Comparison of ENCODE assay signal across 1 cellular context in the genomic region with DNA sequence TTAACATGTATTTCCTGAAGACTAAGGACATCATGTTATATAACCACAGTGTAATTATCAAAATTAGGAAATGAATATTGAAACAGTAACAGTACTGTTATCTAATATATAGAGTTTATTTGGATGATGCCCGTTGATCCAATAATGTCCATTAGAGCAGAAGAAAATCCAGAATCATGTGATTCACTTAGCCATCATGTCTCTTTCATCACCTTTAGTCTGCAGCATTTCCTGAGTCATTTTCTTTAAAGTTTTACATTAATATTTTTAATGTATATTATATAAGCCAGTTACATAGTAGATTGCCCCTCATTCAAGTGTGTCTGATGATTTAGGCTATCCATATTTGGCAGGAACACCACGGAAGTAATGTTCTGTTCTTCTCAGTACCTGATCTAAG.
TF ChIP-seq lines count a peak whose summit lies in the region.

No MANE protein-coding gene starts in this region.

TF ChIP-seq in K562, 482 proteins besides CTCF, POLR2A, EP300 and RAD21:
- TF ChIP-seq, protein P1, sequence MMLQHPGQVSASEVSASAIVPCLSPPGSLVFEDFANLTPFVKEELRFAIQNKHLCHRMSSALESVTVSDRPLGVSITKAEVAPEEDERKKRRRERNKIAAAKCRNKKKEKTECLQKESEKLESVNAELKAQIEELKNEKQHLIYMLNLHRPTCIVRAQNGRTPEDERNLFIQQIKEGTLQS (IDR thresholded peaks at IDR 0.05): 0 out of 2 replicates have a peak, but pooled peaks have one; percentile 9
- TF ChIP-seq, protein P1 (CRISPR knock-in tag; conservative IDR thresholded peaks at IDR 0.05): no peak
- TF ChIP-seq, protein P2, sequence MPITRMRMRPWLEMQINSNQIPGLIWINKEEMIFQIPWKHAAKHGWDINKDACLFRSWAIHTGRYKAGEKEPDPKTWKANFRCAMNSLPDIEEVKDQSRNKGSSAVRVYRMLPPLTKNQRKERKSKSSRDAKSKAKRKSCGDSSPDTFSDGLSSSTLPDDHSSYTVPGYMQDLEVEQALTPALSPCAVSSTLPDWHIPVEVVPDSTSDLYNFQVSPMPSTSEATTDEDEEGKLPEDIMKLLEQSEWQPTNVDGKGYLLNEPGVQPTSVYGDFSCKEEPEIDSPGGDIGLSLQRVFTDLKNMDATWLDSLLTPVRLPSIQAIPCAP (CRISPR knock-in tag; IDR thresholded peaks at IDR 0.05; ENCODE audit: borderline replicate concordance): no peak
